ENCODE assay signal across 8 cellular contexts in the genomic region with DNA sequence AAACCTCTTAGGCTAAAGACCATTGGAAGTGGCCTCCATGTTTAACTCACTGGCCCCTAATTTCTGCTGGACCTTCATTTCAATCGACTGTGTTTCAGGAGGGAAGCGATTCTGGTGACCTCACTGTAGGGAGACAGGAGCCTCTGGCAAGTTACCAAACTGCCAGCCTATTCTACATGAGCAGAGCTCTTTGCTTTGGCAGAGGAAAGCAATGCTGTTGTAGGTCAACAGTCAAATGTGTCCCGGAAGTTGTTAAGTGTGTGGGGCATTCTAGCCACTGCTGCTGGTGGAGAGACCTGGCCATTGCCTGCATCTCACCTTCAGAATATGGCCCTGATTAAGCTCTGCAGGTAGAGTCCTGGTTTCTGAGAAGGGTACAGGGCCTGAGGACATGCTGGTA.
DNase-seq lines count a peak whose midpoint lies in the region; ATAC-seq and TF ChIP-seq lines count a peak whose summit lies in the region.
"Not testable (repeated sequence)": the region's sequence is repeated elsewhere in the genome, so short reads cannot be mapped to it uniquely, and the experiment has no call there.

No MANE protein-coding gene starts in this region.

- TF ChIP-seq CTCF in PC-3 (conservative IDR thresholded peaks at IDR 0.05; ENCODE audit: low read depth, low read length); heart right ventricle (IDR thresholded peaks at IDR 0.05): not testable (repeated sequence)

- not testable (repeated sequence) for H3K4me1 Mint-ChIP-seq in activated CD8-positive, alpha-beta T cell treated with anti-CD3 and anti-CD28 coated beads, Interleukin-2, amount 10 ng/mL, durations not matched to agents 7 days and 5 days (ENCODE audit: low read depth); stimulated activated effector memory CD8-positive, alpha-beta T cell treated with anti-CD3 and anti-CD28 coated beads, Interleukin-12 subunit alpha, Interleukin-12 subunit beta, amount 100 ng/mL, for 72 hours

- H3K4me3 ChIP-seq in PC-3 (ENCODE audit: low read length); heart right ventricle: not testable (repeated sequence)

- H3K9me3 ChIP-seq in PC-3 (ENCODE audit: low read length); heart right ventricle: not testable (repeated sequence)

- DNase-seq in PC-3; activated CD8-positive, alpha-beta T cell treated with anti-CD3 and anti-CD28 coated beads, Interleukin-2, amount 10 ng/mL, durations not matched to agents 7 days and 5 days; Right ventricle myocardium inferior (ENCODE audit: missing footprints); heart right ventricle; left lobe of liver (ENCODE audit: low spot score); stimulated activated effector memory CD8-positive, alpha-beta T cell treated with anti-CD3 and anti-CD28 coated beads, Interleukin-12 subunit alpha, Interleukin-12 subunit beta, amount 100 ng/mL, for 72 hours (ENCODE audit: low spot score in 2 of 2): not testable (repeated sequence)

- H3K79me2 ChIP-seq in PC-3 (ENCODE audit: low read length) = not testable (repeated sequence)

- not testable (repeated sequence) for H4K20me1 ChIP-seq in PC-3 (ENCODE audit: low read length)

- H3K27ac Mint-ChIP-seq in activated CD8-positive, alpha-beta T cell treated with anti-CD3 and anti-CD28 coated beads, Interleukin-2, amount 10 ng/mL, durations not matched to agents 7 days and 5 days; stimulated activated effector memory CD8-positive, alpha-beta T cell treated with anti-CD3 and anti-CD28 coated beads, Interleukin-12 subunit alpha, Interleukin-12 subunit beta, amount 100 ng/mL, for 72 hours: not testable (repeated sequence)

- not testable (repeated sequence) for H3K4me3 Mint-ChIP-seq in activated CD8-positive, alpha-beta T cell treated with anti-CD3 and anti-CD28 coated beads, Interleukin-2, amount 10 ng/mL, durations not matched to agents 7 days and 5 days; stimulated activated effector memory CD8-positive, alpha-beta T cell treated with anti-CD3 and anti-CD28 coated beads, Interleukin-12 subunit alpha, Interleukin-12 subunit beta, amount 100 ng/mL, for 72 hours

- not testable (repeated sequence) for H3K9me2 ChIP-seq in PC-3 (replicated peaks; ENCODE audit: low read length)

- intact Hi-C loops in PC-3 (cut with micrococcal nuclease); Right ventricle myocardium inferior (cut with DNase I); heart right ventricle (cut with DNase I): not testable (repeated sequence)

- POLR2A ChIA-PET in PC-3 (lab: Charles Lee; ENCODE audit: unreplicated experiment); activated CD8-positive, alpha-beta T cell treated with anti-CD3 and anti-CD28 coated beads, Interleukin-2, amount 10 ng/mL, durations not matched to agents 7 days and 5 days (lab: Charles Lee): not testable (repeated sequence)

- BruUV-seq in PC-3 (replicated peaks; lab: Mats Ljungman, UMichigan) = not testable (repeated sequence)

- H3K36me3 ChIP-seq in PC-3 (ENCODE audit: low read depth, low read length); heart right ventricle: not testable (repeated sequence)

- H3K9ac ChIP-seq in PC-3 (ENCODE audit: low read length) = not testable (repeated sequence)

- ATAC-seq in GM19351 (IDR thresholded peaks at IDR 0.05; ENCODE audit: unreplicated experiment) (peak; percentile 20), HG02884 (IDR thresholded peaks at IDR 0.05; ENCODE audit: unreplicated experiment) (peak; percentile 23), PC-3 (peak; percentile 59), Right ventricle myocardium inferior (peak; percentile 69), heart right ventricle (peak in 7 of 8 donors; percentile 58 to 90 (median 73)), left lobe of liver (peak; percentile 98)
- ATAC-seq in activated CD8-positive, alpha-beta T cell treated with anti-CD3 and anti-CD28 coated beads, Interleukin-2, amount 10 ng/mL, durations not matched to agents 7 days and 5 days = peak; percentile 15
- peak; percentile 28 for ATAC-seq in stimulated activated effector memory CD8-positive, alpha-beta T cell treated with anti-CD3 and anti-CD28 coated beads, Interleukin-12 subunit alpha, Interleukin-12 subunit beta, amount 100 ng/mL, for 72 hours

- not testable (repeated sequence) for H2AFZ ChIP-seq in PC-3 (ENCODE audit: low read length)

- not testable (repeated sequence) for H3K27ac ChIP-seq in PC-3 (ENCODE audit: low read length); heart right ventricle

- not testable (repeated sequence) for H3K27me3 Mint-ChIP-seq in activated CD8-positive, alpha-beta T cell treated with anti-CD3 and anti-CD28 coated beads, Interleukin-2, amount 10 ng/mL, durations not matched to agents 7 days and 5 days (ENCODE audit: low read depth)

- not testable (repeated sequence) for H3F3A ChIP-seq in PC-3 (ENCODE audit: low read length, unreplicated experiment)

- H3K27me3 ChIP-seq in PC-3 (ENCODE audit: low read length); heart right ventricle: not testable (repeated sequence)

- not testable (repeated sequence) for H3K4me2 ChIP-seq in PC-3 (ENCODE audit: low read length)

- CTCF ChIA-PET in PC-3 (lab: Charles Lee); activated CD8-positive, alpha-beta T cell treated with anti-CD3 and anti-CD28 coated beads, Interleukin-2, amount 10 ng/mL, durations not matched to agents 7 days and 5 days (lab: Charles Lee): not testable (repeated sequence)

- not testable (repeated sequence) for H3K4me1 ChIP-seq in PC-3 (ENCODE audit: insufficient read depth, low read length); heart right ventricle

- H3K9me3 Mint-ChIP-seq in activated CD8-positive, alpha-beta T cell treated with anti-CD3 and anti-CD28 coated beads, Interleukin-2, amount 10 ng/mL, durations not matched to agents 7 days and 5 days (ENCODE audit: insufficient read depth); stimulated activated effector memory CD8-positive, alpha-beta T cell treated with anti-CD3 and anti-CD28 coated beads, Interleukin-12 subunit alpha, Interleukin-12 subunit beta, amount 100 ng/mL, for 72 hours: not testable (repeated sequence)

- H3K36me3 Mint-ChIP-seq in activated CD8-positive, alpha-beta T cell treated with anti-CD3 and anti-CD28 coated beads, Interleukin-2, amount 10 ng/mL, durations not matched to agents 7 days and 5 days (ENCODE audit: low read depth); stimulated activated effector memory CD8-positive, alpha-beta T cell treated with anti-CD3 and anti-CD28 coated beads, Interleukin-12 subunit alpha, Interleukin-12 subunit beta, amount 100 ng/mL, for 72 hours: not testable (repeated sequence)

- WGBS in heart right ventricle, 2 donors = no CpG with 5 or more reads among the region's 3 CpGs

Comparison
In these comparisons a context has a peak if more than half of its experiments do, and no peak if none do; other contexts are left out.
1. ATAC-seq: peak in every context shown above with its lines; median percentile 98 in left lobe of liver; 73 in heart right ventricle; 69 in Right ventricle myocardium inferior; 59 in PC-3; 28 in stimulated activated effector memory CD8-positive, alpha-beta T cell treated with anti-CD3 and anti-CD28 coated beads, Interleukin-12 subunit alpha, Interleukin-12 subunit beta, amount 100 ng/mL, for 72 hours; 23 in HG02884; 20 in GM19351; 15 in activated CD8-positive, alpha-beta T cell treated with anti-CD3 and anti-CD28 coated beads, Interleukin-2, amount 10 ng/mL, durations not matched to agents 7 days and 5 days.